17 cellular contexts compared by ENCODE assay signal in the genomic region with DNA sequence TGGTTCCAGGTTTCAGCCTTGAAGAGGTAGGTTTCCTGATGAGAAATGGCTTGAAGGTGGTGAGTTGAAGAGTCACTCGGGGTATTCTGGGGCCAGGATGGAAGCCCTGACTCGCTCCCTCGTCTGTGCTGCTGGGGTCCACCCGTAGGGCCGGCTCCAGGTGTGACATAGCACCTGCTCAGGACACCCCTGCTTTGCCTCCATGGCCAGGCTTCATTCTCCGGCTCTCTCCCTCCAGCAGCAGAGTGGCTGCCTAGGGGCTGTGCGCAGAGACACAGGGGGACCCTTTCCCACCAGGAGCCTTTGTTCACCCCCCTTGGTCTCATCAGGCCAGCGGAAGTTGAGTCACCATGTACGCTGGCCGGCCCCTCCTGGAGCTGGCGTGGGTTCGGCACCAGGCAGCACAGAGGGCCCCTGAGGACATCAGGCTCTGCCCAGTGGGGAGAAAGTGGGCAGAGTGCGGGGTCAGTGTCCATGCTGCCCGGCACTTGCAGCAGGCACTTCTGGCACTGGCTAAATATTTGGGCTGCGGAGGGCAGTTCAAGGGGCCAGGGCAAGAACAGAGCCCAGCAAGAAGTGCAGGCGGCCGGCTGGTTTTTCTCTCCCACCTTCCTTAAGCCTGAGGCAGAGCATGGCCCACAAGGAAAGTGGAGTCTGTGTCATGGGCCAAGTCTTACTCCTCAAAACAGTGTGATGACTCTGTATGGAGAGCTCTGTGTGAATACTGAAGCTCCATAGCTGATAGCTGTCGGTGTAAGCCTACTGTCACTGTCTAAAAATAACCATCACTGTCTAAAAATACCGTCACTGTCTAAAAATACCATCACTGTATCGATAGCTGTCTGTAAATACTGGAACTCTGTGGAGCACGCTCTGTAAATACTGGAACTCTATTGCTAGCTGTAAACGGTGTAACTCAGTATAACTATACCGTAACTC. TPM values are rescaled to one million over a fixed set of nuclear protein-coding genes. Genes with fewer than 3 reads are reported as not detected.
DNase-seq lines count a peak whose midpoint lies in the region; ATAC-seq and TF ChIP-seq lines count a peak whose summit lies in the region.
"Had no signal": no experiment of that assay in that cellular context is flagged by ENCODE, and none has a peak within 500 bp of the region (broad histone marks: within the 10 kb centered on the region; RNA-seq: fewer than 3 reads in every experiment).

No MANE protein-coding gene starts in this region.

- DNase-seq in AG08396 (ENCODE audit: low spot score) (peak; percentile 73), cardiac septum (ENCODE audit: low spot score) (peak; percentile 72)
- no peak for DNase-seq in activated T-helper 1 cell treated with anti-CD3 and anti-CD28 coated beads, Interleukin-12 subunit alpha, Interleukin-12 subunit beta, Interleukin-2, Interleukin-4 antibody, amounts not matched to agents 30 ng/mL and 10 ng/mL and 1 ng/mL, durations not matched to agents 14 hours and 24 hours and 36 hours (ENCODE audit: low spot score)
- DNase-seq: KG1; NCI-H1694; NCI-H524; PC-3; stimulated activated CD4-positive, alpha-beta T cell treated with anti-CD3 and anti-CD28 coated beads, Interleukin-4, amount 100 ng/mL, for 1 hour; SW 1271; tibial artery had no signal

- intact Hi-C loops in activated T-helper 1 cell treated with anti-CD3 and anti-CD28 coated beads, Interleukin-12 subunit alpha, Interleukin-12 subunit beta, Interleukin-2, Interleukin-4 antibody, amounts not matched to agents 30 ng/mL and 10 ng/mL and 1 ng/mL, durations not matched to agents 14 hours and 24 hours and 36 hours (cut with micrococcal nuclease), result no loop called here
- intact Hi-C loops in cardiac septum (cut with DNase I), result loop anchor here (5.0 kb wide), 2 partner anchors 208 to 398 kb away; no protein-coding TSS in a partner anchor

- no peaks in the 10 kb centered on the region for H3K9me3 Mint-ChIP-seq in activated T-helper 1 cell treated with anti-CD3 and anti-CD28 coated beads, Interleukin-12 subunit alpha, Interleukin-12 subunit beta, Interleukin-2, Interleukin-4 antibody, amounts not matched to agents 30 ng/mL and 10 ng/mL and 1 ng/mL, durations not matched to agents 14 hours and 24 hours and 36 hours
- H3K9me3 Mint-ChIP-seq in nephron, result peaks cover 3% of the 10 kb centered on the region
- H3K9me3 Mint-ChIP-seq in stimulated activated memory B cell treated with anti-CD40 and anti-IgM and Interleukin-4, amounts not matched to agents 10 μg/mL and 1 μg/mL and 100 μg/mL, for 72 hours, result peaks cover 7% of the 10 kb centered on the region
- H3K9me3 Mint-ChIP-seq: activated naive CD4-positive, alpha-beta T cell treated with anti-CD3 and anti-CD28 coated beads, Interleukin-2, amount 50 U/mL, for 24 hours; central memory CD8-positive, alpha-beta T cell had no signal

- no peaks in the 10 kb centered on the region for H3K27me3 Mint-ChIP-seq in activated T-helper 1 cell treated with anti-CD3 and anti-CD28 coated beads, Interleukin-12 subunit alpha, Interleukin-12 subunit beta, Interleukin-2, Interleukin-4 antibody, amounts not matched to agents 30 ng/mL and 10 ng/mL and 1 ng/mL, durations not matched to agents 14 hours and 24 hours and 36 hours (ENCODE audit: insufficient read depth)
- no peaks in the 10 kb centered on the region for H3K27me3 Mint-ChIP-seq in nephron (ENCODE audit: low read depth)
- H3K27me3 Mint-ChIP-seq in stimulated activated memory B cell treated with anti-CD40 and anti-IgM and Interleukin-4, amounts not matched to agents 10 μg/mL and 1 μg/mL and 100 μg/mL, for 72 hours, result no peaks in the 10 kb centered on the region
- H3K27me3 Mint-ChIP-seq: activated naive CD4-positive, alpha-beta T cell treated with anti-CD3 and anti-CD28 coated beads, Interleukin-2, amount 50 U/mL, for 24 hours; central memory CD8-positive, alpha-beta T cell had no signal

- H3K27ac Mint-ChIP-seq in activated T-helper 1 cell treated with anti-CD3 and anti-CD28 coated beads, Interleukin-12 subunit alpha, Interleukin-12 subunit beta, Interleukin-2, Interleukin-4 antibody, amounts not matched to agents 30 ng/mL and 10 ng/mL and 1 ng/mL, durations not matched to agents 14 hours and 24 hours and 36 hours, result no peak overlapping the region
- peak overlapping the region in 1 of 3 experiments; percentile 54 for H3K27ac Mint-ChIP-seq in nephron
- no peak overlapping the region for H3K27ac Mint-ChIP-seq in stimulated activated memory B cell treated with anti-CD40 and anti-IgM and Interleukin-4, amounts not matched to agents 10 μg/mL and 1 μg/mL and 100 μg/mL, for 72 hours

- peak overlapping the region; percentile 45 for H3K4me3 Mint-ChIP-seq in activated T-helper 1 cell treated with anti-CD3 and anti-CD28 coated beads, Interleukin-12 subunit alpha, Interleukin-12 subunit beta, Interleukin-2, Interleukin-4 antibody, amounts not matched to agents 30 ng/mL and 10 ng/mL and 1 ng/mL, durations not matched to agents 14 hours and 24 hours and 36 hours
- H3K4me3 Mint-ChIP-seq in nephron, result peak overlapping the region; percentile 43 to 88 (median 64)
- no peak overlapping the region for H3K4me3 Mint-ChIP-seq in stimulated activated memory B cell treated with anti-CD40 and anti-IgM and Interleukin-4, amounts not matched to agents 10 μg/mL and 1 μg/mL and 100 μg/mL, for 72 hours
- H3K4me3 Mint-ChIP-seq: central memory CD8-positive, alpha-beta T cell had no signal

- TF ChIP-seq CTCF in nephron (IDR thresholded peaks at IDR 0.05; ENCODE audit: unreplicated experiment in 3 of 3), result no peak

- ATAC-seq in HG02970 (IDR thresholded peaks at IDR 0.05; ENCODE audit: low FRiP score, unreplicated experiment) (no peak), HG03097 (IDR thresholded peaks at IDR 0.05; ENCODE audit: low FRiP score, unreplicated experiment) (no peak), GM21447 (IDR thresholded peaks at IDR 0.05; ENCODE audit: unreplicated experiment) (no peak)
- ATAC-seq in stimulated activated memory B cell treated with anti-CD40 and anti-IgM and Interleukin-4, amounts not matched to agents 10 μg/mL and 1 μg/mL and 100 μg/mL, for 72 hours, result no peak
- ATAC-seq: PC-3 had no signal

- H3K4me1 Mint-ChIP-seq in activated T-helper 1 cell treated with anti-CD3 and anti-CD28 coated beads, Interleukin-12 subunit alpha, Interleukin-12 subunit beta, Interleukin-2, Interleukin-4 antibody, amounts not matched to agents 30 ng/mL and 10 ng/mL and 1 ng/mL, durations not matched to agents 14 hours and 24 hours and 36 hours (ENCODE audit: low read depth), result peaks cover 13% of the 10 kb centered on the region
- H3K4me1 Mint-ChIP-seq in nephron, result peaks cover 40% of the 10 kb centered on the region
- H3K4me1 Mint-ChIP-seq in stimulated activated memory B cell treated with anti-CD40 and anti-IgM and Interleukin-4, amounts not matched to agents 10 μg/mL and 1 μg/mL and 100 μg/mL, for 72 hours, result peaks cover 18% of the 10 kb centered on the region

- peaks cover 19% of the 10 kb centered on the region for H3K36me3 Mint-ChIP-seq in activated T-helper 1 cell treated with anti-CD3 and anti-CD28 coated beads, Interleukin-12 subunit alpha, Interleukin-12 subunit beta, Interleukin-2, Interleukin-4 antibody, amounts not matched to agents 30 ng/mL and 10 ng/mL and 1 ng/mL, durations not matched to agents 14 hours and 24 hours and 36 hours (ENCODE audit: low read depth)
- peaks cover 23% of the 10 kb centered on the region for H3K36me3 Mint-ChIP-seq in nephron (ENCODE audit: low read depth)
- H3K36me3 Mint-ChIP-seq in stimulated activated memory B cell treated with anti-CD40 and anti-IgM and Interleukin-4, amounts not matched to agents 10 μg/mL and 1 μg/mL and 100 μg/mL, for 72 hours, result peaks cover 16% of the 10 kb centered on the region

RNA-seq across cellular contexts. Expression of a gene that starts 3.7 kb away (rescaled TPM):
- total RNA-seq in activated T-helper 1 cell treated with anti-CD3 and anti-CD28 coated beads, Interleukin-12 subunit alpha, Interleukin-12 subunit beta, Interleukin-2, Interleukin-4 antibody, amounts not matched to agents 30 ng/mL and 10 ng/mL and 1 ng/mL, durations not matched to agents 14 hours and 24 hours and 36 hours, result 37.0 and 37.8 TPM in 2 replicates
- 13.5 TPM for total RNA-seq in cardiac septum

RNA-seq across cellular contexts. Expression of a gene that starts 4.3 kb away (rescaled TPM):
- 42.7 and 52.4 TPM in 2 replicates for total RNA-seq in activated T-helper 1 cell treated with anti-CD3 and anti-CD28 coated beads, Interleukin-12 subunit alpha, Interleukin-12 subunit beta, Interleukin-2, Interleukin-4 antibody, amounts not matched to agents 30 ng/mL and 10 ng/mL and 1 ng/mL, durations not matched to agents 14 hours and 24 hours and 36 hours
- 22.1 TPM for total RNA-seq in cardiac septum
